Comparison of ENCODE assay signal across 1 cellular context in genomic region chr7:41879113-41879385, GRCh38.
TF ChIP-seq lines count a peak whose summit lies in the region.

No MANE protein-coding gene starts in this region.

TF ChIP-seq in SK-N-SH, 30 proteins besides CTCF, POLR2A, EP300 and RAD21 (continued from another document):
- no peak for TF ChIP-seq USF2 (IDR thresholded peaks at IDR 0.05; ENCODE audit: borderline replicate concordance, low read depth, low read length)
- 0 out of 2 replicates have a peak, but pooled peaks have one; percentile 28 for TF ChIP-seq POLR2AphosphoS5 (IDR thresholded peaks at IDR 0.05; ENCODE audit: low read depth, low read length)
- no peak for TF ChIP-seq TEAD4 (IDR thresholded peaks at IDR 0.05; ENCODE audit: borderline replicate concordance, insufficient read depth)
- TF ChIP-seq CHD2 (IDR thresholded peaks at IDR 0.05; ENCODE audit: low read length, partially characterized antibody), result no peak
- TF ChIP-seq PBX3 (IDR thresholded peaks at IDR 0.05), result peak; percentile 23; the same call in 1 of the 2 replicates
- TF ChIP-seq FOXJ3 (CRISPR knock-in tag; IDR thresholded peaks at IDR 0.05), result no peak
- TF ChIP-seq FOXM1 (IDR thresholded peaks at IDR 0.05; ENCODE audit: low read depth), result no peak
- peak; percentile 57 for TF ChIP-seq NFIC (IDR thresholded peaks at IDR 0.05; ENCODE audit: borderline replicate concordance)
- TF ChIP-seq GABPA (IDR thresholded peaks at IDR 0.05; ENCODE audit: low read depth), result no peak
- TF ChIP-seq REST (IDR thresholded peaks at IDR 0.05; ENCODE audit: low read depth, low read length), result no peak
